In the genomic region with DNA sequence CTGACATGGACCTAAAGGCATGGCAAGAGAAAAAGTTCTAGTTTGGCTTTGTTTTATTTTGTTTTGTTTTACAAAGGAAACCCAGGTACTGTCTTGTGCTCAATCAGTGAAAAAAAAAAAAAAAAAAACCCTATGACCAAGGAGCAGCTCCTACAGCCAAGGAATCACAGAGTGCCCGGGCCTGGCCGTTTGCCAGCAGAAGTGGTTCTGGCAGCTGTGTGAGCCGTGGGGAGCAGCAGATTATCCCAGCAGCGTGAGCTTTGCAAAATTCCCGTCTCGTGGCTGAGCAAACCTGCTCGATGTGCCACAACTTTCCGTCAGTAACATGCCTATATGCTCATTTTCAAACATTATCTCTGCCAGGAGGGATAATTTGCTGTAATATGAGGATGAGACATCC, we compare ENCODE assay signal across 10 cellular contexts.
DNase-seq lines count a peak whose midpoint lies in the region; ATAC-seq, FAIRE-seq and TF ChIP-seq lines count a peak whose summit lies in the region.
"Had no signal": no experiment of that assay in that cellular context is flagged by ENCODE, and none has a peak within 500 bp of the region (broad histone marks: within the 10 kb centered on the region; RNA-seq: fewer than 3 reads in every experiment).

No MANE protein-coding gene starts in this region.

- H3K27ac ChIP-seq in endodermal cell (ENCODE audit: low read depth, low read length) (no peak overlapping the region), pancreas (no peak overlapping the region)

- no peaks in the 10 kb centered on the region for H3K27me3 Mint-ChIP-seq in endodermal cell (ENCODE audit: insufficient read depth)

- H3K4me3 Mint-ChIP-seq in endodermal cell: no peak overlapping the region
- H3K4me3 Mint-ChIP-seq: IgD-negative memory B cell had no signal

- ATAC-seq in pancreas: peak in 3 of 4 donors; percentile 34 to 56 (median 55)

- FAIRE-seq in pancreas (lab: Jason Lieb, UNC): no peak
- FAIRE-seq: colon had no signal

- H3K9me3 Mint-ChIP-seq in endodermal cell: peaks cover 2% of the 10 kb centered on the region

- H3K4me1 ChIP-seq in endodermal cell (ENCODE audit: control insufficient read depth, insufficient read depth, low read length) (no peaks in the 10 kb centered on the region), pancreas (no peaks in the 10 kb centered on the region)

- peak; percentile 29 for DNase-seq in EH (ENCODE audit: low read depth)
- peak; percentile 57 to 80 for DNase-seq in NCI-H446 (lab: John Stamatoyannopoulos, UW)
- peak; percentile 53 for DNase-seq in endodermal cell
- peak; percentile 27 to 82 (median 54) for DNase-seq in pancreas
- no peak for DNase-seq in effector CD4-positive, alpha-beta T cell
- DNase-seq in NCI-H2107 (lab: John Stamatoyannopoulos, UW): no peak
- DNase-seq in activated CD4-positive, CD25-positive, alpha-beta regulatory T cell (lab: John Stamatoyannopoulos, UW): no peak
- DNase-seq in activated naive CD4-positive, alpha-beta T cell treated with anti-CD3 and anti-CD28 coated beads, Interleukin-2, amount 50 U/mL, for 16 hours: no peak

- H3K36me3 ChIP-seq in endodermal cell (ENCODE audit: control insufficient read depth, insufficient read depth, low read length) (no peaks in the 10 kb centered on the region), pancreas (no peaks in the 10 kb centered on the region)

- H3K27ac Mint-ChIP-seq in endodermal cell: peak overlapping the region; percentile 55
- H3K27ac Mint-ChIP-seq: IgD-negative memory B cell had no signal

- TF ChIP-seq CTCF in endodermal cell (conservative IDR thresholded peaks at IDR 0.05) (no peak), pancreas (IDR thresholded peaks at IDR 0.05) (no peak)

- no peak overlapping the region for H3K9ac ChIP-seq in endodermal cell (ENCODE audit: extremely low read depth, low read length, poor library complexity, severe bottlenecking)

- no peaks in the 10 kb centered on the region for H3K36me3 Mint-ChIP-seq in endodermal cell (ENCODE audit: low read depth)
- H3K36me3 Mint-ChIP-seq: IgD-negative memory B cell had no signal

- no peaks in the 10 kb centered on the region for H3K9me3 ChIP-seq in endodermal cell (ENCODE audit: control insufficient read depth, low read length)
- H3K9me3 ChIP-seq in pancreas: no peaks in the 10 kb centered on the region

- H3K4me1 Mint-ChIP-seq in endodermal cell: peaks cover 4% of the 10 kb centered on the region
- H3K4me1 Mint-ChIP-seq: IgD-negative memory B cell had no signal

- H3K4me3 ChIP-seq in endodermal cell (ENCODE audit: low read length) (no peak overlapping the region), pancreas (no peak overlapping the region)

- 58 to 74% methylated on average over 6 to 8 of the region's 8 CpGs for WGBS in endodermal cell (ENCODE audit: insufficient coverage in 1 of 2, insufficient read length in 1 of 2), 2 experiments
- 16 to 17% methylated on average over 8 of the region's 8 CpGs for WGBS in pancreas, 2 donors

- H3K27me3 ChIP-seq in endodermal cell (ENCODE audit: control insufficient read depth, insufficient read depth, low read length, poor library complexity, severe bottlenecking): no peaks in the 10 kb centered on the region
- H3K27me3 ChIP-seq in pancreas: no peaks in the 10 kb centered on the region

- intact Hi-C loops in pancreas (cut with DNase I): no loop called here

Comparison
In these comparisons a context has a peak if more than half of its experiments do, and no peak if none do; other contexts are left out.
1. DNase-seq: peak in EH (single experiment), NCI-H446 (2 of 2), endodermal cell (single experiment) and pancreas (6 of 6); none in effector CD4-positive, alpha-beta T cell (single experiment), NCI-H2107 (single experiment), activated CD4-positive, CD25-positive, alpha-beta regulatory T cell (0 of 4) and activated naive CD4-positive, alpha-beta T cell treated with anti-CD3 and anti-CD28 coated beads, Interleukin-2, amount 50 U/mL, for 16 hours (single experiment).